In genomic region chr9:79129865-79130480, GRCh38 we compare ENCODE assay signal across 9 cellular contexts.
A peak's percentile ranks its signal among the peaks of the same experiment; 100 is the strongest.
DNase-seq lines count a peak whose midpoint lies in the region; ATAC-seq and TF ChIP-seq lines count a peak whose summit lies in the region.
"Had no signal": no experiment of that assay in that cellular context is flagged by ENCODE, and none has a peak within 500 bp of the region (broad histone marks: within the 10 kb centered on the region; RNA-seq: fewer than 3 reads in every experiment).

No MANE protein-coding gene starts in this region.

- TF ChIP-seq CTCF in PC-9 (conservative IDR thresholded peaks at IDR 0.05) (peak; percentile 76), testis (IDR thresholded peaks at IDR 0.05) (peak; percentile 46 to 75 (median 74))

- H4K20me1 ChIP-seq in PC-9 (ENCODE audit: insufficient read depth) = no peaks in the 10 kb centered on the region

- intact Hi-C loops in PC-9 (cut with micrococcal nuclease; ENCODE audit: unreplicated experiment) (loop anchor here (5.0 kb wide), 4 partner anchors 102 to 528 kb away; no protein-coding TSS in a partner anchor), testis (cut with DNase I; ENCODE audit: low total_unique reads) (no loop called here)

- H3K4me1 ChIP-seq in PC-9 (replicated peaks; ENCODE audit: insufficient read depth) (no peaks in the 10 kb centered on the region), testis (no peaks in the 10 kb centered on the region)

- H3K9me2 ChIP-seq in PC-9 (ENCODE audit: insufficient read depth) = no peaks in the 10 kb centered on the region

- no TSS peak for BruUV-seq in PC-9 (replicated peaks; lab: Mats Ljungman, UMichigan)

- H3F3A ChIP-seq in PC-9 (ENCODE audit: insufficient read depth, low read depth) = no peaks in the 10 kb centered on the region

- WGBS in testis, 2 donors = 39 to 40% methylated on average over 8 of the region's 8 CpGs

- no peak for TF ChIP-seq POLR2A in testis (IDR thresholded peaks at IDR 0.05)

- POLR2A ChIA-PET in PC-9 (lab: Charles Lee; ENCODE audit: unreplicated experiment) = no interaction called here

- no peak overlapping the region for H3K4me3 ChIP-seq in PC-9
- H3K4me3 ChIP-seq in testis = no peak overlapping the region

- no peak overlapping the region for H3K4me2 ChIP-seq in PC-9

- no peak for ATAC-seq in GM19397 (IDR thresholded peaks at IDR 0.05; ENCODE audit: unreplicated experiment)

- CTCF ChIA-PET in PC-9 (lab: Charles Lee) = no interaction called here

- peak; percentile 60 for DNase-seq in D341Med (ENCODE audit: low spot score)
- DNase-seq in HS-5 (ENCODE audit: low read depth) = peak; percentile 24
- peak in 1 of 2 experiments; percentile 51 for DNase-seq in PC-9
- peak; percentile 15 for DNase-seq in cerebellum (ENCODE audit: low spot score)
- DNase-seq in left kidney (ENCODE audit: low read depth, low spot score) = peak; percentile 76
- DNase-seq in testis = peak; percentile 73
- no peak for DNase-seq in GF-D8 (lab: John Stamatoyannopoulos, UW)

- H3K36me3 ChIP-seq in PC-9 (ENCODE audit: low read depth) = no peaks in the 10 kb centered on the region
- H3K36me3 ChIP-seq in testis (ENCODE audit: low read depth, missing control alignments) = no peaks in the 10 kb centered on the region
- H3K36me3 ChIP-seq: neutrophil had no signal

- H2AFZ ChIP-seq in PC-9 = no peak overlapping the region

- no peaks in the 10 kb centered on the region; the same call in none of the 2 replicates for H3K27me3 ChIP-seq in PC-9 (ENCODE audit: insufficient read depth, low read depth)
- H3K27me3 ChIP-seq in testis = no peaks in the 10 kb centered on the region
- H3K27me3 ChIP-seq: neutrophil had no signal

- no peak overlapping the region for H3K27ac ChIP-seq in PC-9
- H3K27ac ChIP-seq in testis = no peak overlapping the region
- H3K27ac ChIP-seq: neutrophil had no signal

- H3K9me3 ChIP-seq in PC-9 (ENCODE audit: insufficient read depth, low read depth) (no peaks in the 10 kb centered on the region), testis (no peaks in the 10 kb centered on the region)
- H3K9me3 ChIP-seq: neutrophil had no signal

- H3K79me2 ChIP-seq in PC-9 (ENCODE audit: low read depth) = no peaks in the 10 kb centered on the region
